In the genomic region with DNA sequence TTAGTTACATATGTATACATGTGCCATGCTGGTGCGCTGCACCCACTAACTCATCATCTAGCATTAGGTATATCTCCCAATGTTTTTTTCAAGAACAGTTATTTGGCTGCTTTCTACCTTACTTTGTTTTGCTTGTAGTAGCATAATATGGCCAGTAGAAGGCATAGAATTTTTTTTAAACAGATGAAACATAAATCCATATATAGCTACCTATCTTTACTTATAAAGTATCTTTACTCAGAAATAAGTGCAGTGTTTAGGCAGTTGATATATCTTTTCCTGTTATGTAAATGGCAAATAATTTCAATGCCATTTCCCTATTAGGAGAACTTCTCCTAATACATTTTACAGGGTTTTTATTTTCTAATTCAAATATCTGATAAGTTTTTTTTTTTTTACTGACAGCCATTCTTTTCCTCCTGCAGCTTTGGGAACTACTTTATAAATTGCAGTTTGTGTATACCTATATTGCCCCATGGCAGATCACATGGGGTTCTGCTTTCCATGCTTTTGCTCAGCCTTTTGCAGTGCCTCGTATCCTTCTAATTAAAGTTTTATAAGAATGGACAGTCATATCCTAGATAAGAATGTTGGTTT, we compare ENCODE assay signal across 9 cellular contexts.
DNase-seq lines count a peak whose midpoint lies in the region; ATAC-seq and TF ChIP-seq lines count a peak whose summit lies in the region.
"Had no signal": no experiment of that assay in that cellular context is flagged by ENCODE, and none has a peak within 500 bp of the region (broad histone marks: within the 10 kb centered on the region; RNA-seq: fewer than 3 reads in every experiment).

No MANE protein-coding gene starts in this region.

- no peaks in the 10 kb centered on the region for H3K79me2 ChIP-seq in OCI-LY1 (ENCODE audit: insufficient read depth, low read length)
- no peaks in the 10 kb centered on the region for H3K79me2 ChIP-seq in fibroblast of lung (ENCODE audit: control insufficient read depth, insufficient read depth, low read length)

- H3K9me2 ChIP-seq in OCI-LY1 (ENCODE audit: low read depth, low read length): no peaks in the 10 kb centered on the region

- H3K4me1 ChIP-seq in OCI-LY1 (ENCODE audit: insufficient read depth, low read length, severe bottlenecking) (no peaks in the 10 kb centered on the region), fibroblast of lung (ENCODE audit: control insufficient read depth, extremely low read depth, insufficient read depth, low read length) (no peaks in the 10 kb centered on the region), tibial nerve (no peaks in the 10 kb centered on the region)
- H3K4me1 ChIP-seq: gastrocnemius medialis had no signal

- peaks cover 30% of the 10 kb centered on the region for H3K36me3 Mint-ChIP-seq in activated CD8-positive, alpha-beta T cell treated with anti-CD3 and anti-CD28 coated beads for 36 hours (ENCODE audit: low read depth)
- H3K36me3 Mint-ChIP-seq in activated CD8-positive, alpha-beta T cell treated with anti-CD3 and anti-CD28 coated beads, Interleukin-2, amount 10 ng/mL, durations not matched to agents 7 days and 5 days (ENCODE audit: low read depth): peaks cover 40% of the 10 kb centered on the region

- TF ChIP-seq POLR2A in tibial nerve (IDR thresholded peaks at IDR 0.05): no peak

- H3K27me3 ChIP-seq in OCI-LY1 (ENCODE audit: insufficient read depth, low read length) (no peaks in the 10 kb centered on the region), fibroblast of lung (ENCODE audit: control insufficient read depth, insufficient read depth, low read length) (no peaks in the 10 kb centered on the region), tibial nerve (no peaks in the 10 kb centered on the region)
- H3K27me3 ChIP-seq: gastrocnemius medialis had no signal

- H3F3A ChIP-seq in OCI-LY1 (ENCODE audit: insufficient read depth, low read length): no peaks in the 10 kb centered on the region

- H2AFZ ChIP-seq in OCI-LY1 (ENCODE audit: low read length) (no peak overlapping the region), fibroblast of lung (ENCODE audit: low read length) (no peak overlapping the region)

- no peak overlapping the region for H3K4me3 Mint-ChIP-seq in activated CD8-positive, alpha-beta T cell treated with anti-CD3 and anti-CD28 coated beads for 36 hours
- no peak overlapping the region for H3K4me3 Mint-ChIP-seq in activated CD8-positive, alpha-beta T cell treated with anti-CD3 and anti-CD28 coated beads, Interleukin-2, amount 10 ng/mL, durations not matched to agents 7 days and 5 days

- TF ChIP-seq CTCF in activated CD8-positive, alpha-beta T cell treated with anti-CD3 and anti-CD28 coated beads for 36 hours (IDR thresholded peaks at IDR 0.05): peak; percentile 61
- peak; percentile 39; the same call in 1 of the 2 replicates for TF ChIP-seq CTCF in OCI-LY1 (IDR thresholded peaks at IDR 0.05; ENCODE audit: low read length)
- TF ChIP-seq CTCF in fibroblast of lung (conservative IDR thresholded peaks at IDR 0.05 in 1 of 2, IDR thresholded peaks at IDR 0.05 in 1 of 2; ENCODE audit: low read depth in 1 of 2, low read length in 2 of 2): peak in 1 of 2 donors; percentile 40
- TF ChIP-seq CTCF in tibial nerve (IDR thresholded peaks at IDR 0.05): peak in 3 of 5 experiments; percentile 14 to 19 (median 16)

- 92 to 94% methylated on average over 2 of the region's 2 CpGs for WGBS in tibial nerve, 2 donors

- peaks cover 5% of the 10 kb centered on the region; the same call in 1 of the 2 replicates for H3K36me3 ChIP-seq in OCI-LY1 (ENCODE audit: insufficient read depth, low read length)
- peaks cover 5% of the 10 kb centered on the region for H3K36me3 ChIP-seq in fibroblast of lung (ENCODE audit: control insufficient read depth, insufficient read depth, low read length)
- peaks cover 0 to 64% (median 5%) of the 10 kb centered on the region in 3 donors for H3K36me3 ChIP-seq in tibial nerve

- peaks cover 2% of the 10 kb centered on the region for H3K4me1 Mint-ChIP-seq in activated CD8-positive, alpha-beta T cell treated with anti-CD3 and anti-CD28 coated beads for 36 hours (ENCODE audit: low read depth)
- no peaks in the 10 kb centered on the region for H3K4me1 Mint-ChIP-seq in activated CD8-positive, alpha-beta T cell treated with anti-CD3 and anti-CD28 coated beads, Interleukin-2, amount 10 ng/mL, durations not matched to agents 7 days and 5 days (ENCODE audit: low read depth)

- intact Hi-C loops in activated CD8-positive, alpha-beta T cell treated with anti-CD3 and anti-CD28 coated beads for 36 hours (cut with micrococcal nuclease): no loop called here

- H4K20me1 ChIP-seq in OCI-LY1 (ENCODE audit: insufficient read depth, low read length) (no peaks in the 10 kb centered on the region), fibroblast of lung (ENCODE audit: control insufficient read depth, extremely low read depth, insufficient read depth, low read length) (peaks cover 3% of the 10 kb centered on the region)

- CTCF ChIA-PET in activated CD8-positive, alpha-beta T cell treated with anti-CD3 and anti-CD28 coated beads for 36 hours (lab: Charles Lee): interaction anchor here (0.6 to 1.9 kb wide), 8 partner anchors 8 to 195 kb away, joined by 3 to 7 read pairs (median 4); no protein-coding TSS in a partner anchor
- CTCF ChIA-PET in activated CD8-positive, alpha-beta T cell treated with anti-CD3 and anti-CD28 coated beads, Interleukin-2, amount 10 ng/mL, durations not matched to agents 7 days and 5 days (lab: Charles Lee): interaction anchor here (0.6 to 1.3 kb wide), 12 partner anchors 9 to 805 kb away, joined by 3 to 6 read pairs (median 4); no protein-coding TSS in a partner anchor

- no peak overlapping the region for H3K4me2 ChIP-seq in OCI-LY1 (ENCODE audit: low read length)
- H3K4me2 ChIP-seq in fibroblast of lung (ENCODE audit: extremely low read depth, insufficient read depth, low read length): no peak overlapping the region

- ATAC-seq in activated CD8-positive, alpha-beta T cell treated with anti-CD3 and anti-CD28 coated beads for 36 hours: no peak
- no peak for ATAC-seq in activated CD8-positive, alpha-beta T cell treated with anti-CD3 and anti-CD28 coated beads, Interleukin-2, amount 10 ng/mL, durations not matched to agents 7 days and 5 days
- ATAC-seq in GM19395 (IDR thresholded peaks at IDR 0.05; ENCODE audit: unreplicated experiment): no peak
- ATAC-seq: gastrocnemius medialis had no signal

- no peak for DNase-seq in activated CD8-positive, alpha-beta T cell treated with anti-CD3 and anti-CD28 coated beads for 36 hours
- no peak for DNase-seq in activated CD8-positive, alpha-beta T cell treated with anti-CD3 and anti-CD28 coated beads, Interleukin-2, amount 10 ng/mL, durations not matched to agents 7 days and 5 days
- peak; percentile 18 to 35 for DNase-seq in fibroblast of lung (ENCODE audit: low read depth in 2 of 2)
- DNase-seq in tibial nerve (ENCODE audit: low spot score in 2 of 2): no peak
- DNase-seq in OCI-M2 (lab: John Stamatoyannopoulos, UW; ENCODE audit: unreplicated experiment): no peak
- no peak for DNase-seq in GM19240 (ENCODE audit: insufficient read length, low spot score)
- DNase-seq: gastrocnemius medialis had no signal

- no peak overlapping the region for H3K27ac ChIP-seq in OCI-LY1 (ENCODE audit: low read depth, low read length, poor library complexity, severe bottlenecking)
- H3K27ac ChIP-seq in fibroblast of lung (ENCODE audit: insufficient read depth, low read length): no peak overlapping the region
- H3K27ac ChIP-seq in tibial nerve: no peak overlapping the region
- H3K27ac ChIP-seq: gastrocnemius medialis had no signal

- H3K9ac ChIP-seq in OCI-LY1 (ENCODE audit: low read length) (no peak overlapping the region), fibroblast of lung (ENCODE audit: insufficient read depth, low read length) (no peak overlapping the region)

- TF ChIP-seq EP300 in tibial nerve (IDR thresholded peaks at IDR 0.05): no peak

- POLR2A ChIA-PET in activated CD8-positive, alpha-beta T cell treated with anti-CD3 and anti-CD28 coated beads for 36 hours (lab: Charles Lee): no interaction called here
- POLR2A ChIA-PET in activated CD8-positive, alpha-beta T cell treated with anti-CD3 and anti-CD28 coated beads, Interleukin-2, amount 10 ng/mL, durations not matched to agents 7 days and 5 days (lab: Charles Lee): no interaction called here

- H3K27me3 Mint-ChIP-seq in activated CD8-positive, alpha-beta T cell treated with anti-CD3 and anti-CD28 coated beads for 36 hours: no peaks in the 10 kb centered on the region
- H3K27me3 Mint-ChIP-seq in activated CD8-positive, alpha-beta T cell treated with anti-CD3 and anti-CD28 coated beads, Interleukin-2, amount 10 ng/mL, durations not matched to agents 7 days and 5 days (ENCODE audit: low read depth): no peaks in the 10 kb centered on the region

- no peak overlapping the region for H3K4me3 ChIP-seq in OCI-LY1 (ENCODE audit: low read depth, low read length, poor library complexity, severe bottlenecking)
- H3K4me3 ChIP-seq in fibroblast of lung (replicated peaks in 1 of 4; ENCODE audit: control extremely low read depth in 1 of 4, insufficient read depth in 1 of 4, low read depth in 3 of 4, low read length in 4 of 4): no peak overlapping the region
- H3K4me3 ChIP-seq in tibial nerve: no peak overlapping the region
- H3K4me3 ChIP-seq: gastrocnemius medialis had no signal

- no peaks in the 10 kb centered on the region for H3K9me3 Mint-ChIP-seq in activated CD8-positive, alpha-beta T cell treated with anti-CD3 and anti-CD28 coated beads for 36 hours
- no peaks in the 10 kb centered on the region for H3K9me3 Mint-ChIP-seq in activated CD8-positive, alpha-beta T cell treated with anti-CD3 and anti-CD28 coated beads, Interleukin-2, amount 10 ng/mL, durations not matched to agents 7 days and 5 days (ENCODE audit: insufficient read depth)

- H3K9me3 ChIP-seq in OCI-LY1 (ENCODE audit: low read length) (no peaks in the 10 kb centered on the region), fibroblast of lung (ENCODE audit: control insufficient read depth, insufficient read depth, low read depth, low read length) (no peaks in the 10 kb centered on the region), tibial nerve (no peaks in the 10 kb centered on the region)
- H3K9me3 ChIP-seq: gastrocnemius medialis had no signal

- no peak overlapping the region for H3K27ac Mint-ChIP-seq in activated CD8-positive, alpha-beta T cell treated with anti-CD3 and anti-CD28 coated beads for 36 hours
- no peak overlapping the region for H3K27ac Mint-ChIP-seq in activated CD8-positive, alpha-beta T cell treated with anti-CD3 and anti-CD28 coated beads, Interleukin-2, amount 10 ng/mL, durations not matched to agents 7 days and 5 days

Comparison
In these comparisons a context has a peak if more than half of its experiments do, and no peak if none do; other contexts are left out.
1. DNase-seq: peak in fibroblast of lung (2 of 2); none in activated CD8-positive, alpha-beta T cell treated with anti-CD3 and anti-CD28 coated beads for 36 hours (single experiment), activated CD8-positive, alpha-beta T cell treated with anti-CD3 and anti-CD28 coated beads, Interleukin-2, amount 10 ng/mL, durations not matched to agents 7 days and 5 days (single experiment), tibial nerve (0 of 2), OCI-M2 (single experiment) and GM19240 (single experiment).